In genomic region chr5:176416123-176416924, GRCh38 we compare ENCODE assay signal across 8 cellular contexts.
A peak's percentile ranks its signal among the peaks of the same experiment; 100 is the strongest.
DNase-seq lines count a peak whose midpoint lies in the region; ATAC-seq lines count a peak whose summit lies in the region.

CLTB (minus strand) TSS chr5:176416539; CDS start chr5:176416363, 176 bp downstream.

- no peaks in the 10 kb centered on the region for H3K9me3 Mint-ChIP-seq in central memory CD8-positive, alpha-beta T cell

- ATAC-seq in GM18861 (IDR thresholded peaks at IDR 0.05; ENCODE audit: unreplicated experiment) (peak; percentile 89), HG03095 (IDR thresholded peaks at IDR 0.05; ENCODE audit: unreplicated experiment) (peak; percentile 91)
- ATAC-seq in activated CD4-positive, CD25-positive, alpha-beta regulatory T cell treated with anti-CD3 and anti-CD28 coated beads, Interleukin-2, amount 50 U/mL, for 24 hours, result peak; percentile 95
- ATAC-seq in central memory CD8-positive, alpha-beta T cell (replicated peaks; ENCODE audit: extremely low read depth, poor library complexity, severe bottlenecking), result peak; percentile 91

- peaks cover 50% of the 10 kb centered on the region for H3K4me1 Mint-ChIP-seq in central memory CD8-positive, alpha-beta T cell

- no peaks in the 10 kb centered on the region for H3K27me3 Mint-ChIP-seq in central memory CD8-positive, alpha-beta T cell

- H3K36me3 Mint-ChIP-seq in central memory CD8-positive, alpha-beta T cell (ENCODE audit: insufficient read depth), result peaks cover 11% of the 10 kb centered on the region

- peak within 1 kb of the TSS; percentile 77 for H3K4me3 Mint-ChIP-seq in central memory CD8-positive, alpha-beta T cell

- H3K27ac Mint-ChIP-seq in central memory CD8-positive, alpha-beta T cell (ENCODE audit: low read depth), result peak within 1 kb of the TSS; percentile 91

- peak; percentile 94 for DNase-seq in AG08395 (ENCODE audit: low spot score)
- peak; percentile 81 for DNase-seq in NCI-H2196 treated with DMSO at 0.1 percent for 48 hours (lab: John Stamatoyannopoulos, UW; ENCODE audit: unreplicated experiment)
- DNase-seq in central memory CD8-positive, alpha-beta T cell (ENCODE audit: low spot score in 2 of 2), result peak; percentile 71
- peak; percentile 92 for DNase-seq in islet precursor cell
- peak; percentile 77 to 89 (median 82) for DNase-seq in stimulated activated CD4-positive, alpha-beta T cell treated with anti-CD3 and anti-CD28 coated beads, Interleukin-12 subunit alpha, Interleukin-12 subunit beta, amount 100 ng/mL, for 48 hours (ENCODE audit: low read depth in 2 of 3, low spot score in 1 of 3)

Comparison
In these comparisons a context has a peak if more than half of its experiments do, and no peak if none do; other contexts are left out.
1. Peak in every context shown above with its lines: DNase-seq and ATAC-seq.